Comparison of ENCODE assay signal across 8 cellular contexts in genomic region chr11:47394322-47395224, GRCh38. TPM values are rescaled to one million over a fixed set of nuclear protein-coding genes. Genes with fewer than 3 reads are reported as not detected.
DNase-seq lines count a peak whose midpoint lies in the region; ATAC-seq and TF ChIP-seq lines count a peak whose summit lies in the region.

No MANE protein-coding gene starts in this region.

- peak; percentile 64 for ATAC-seq in GM18907 (IDR thresholded peaks at IDR 0.05; ENCODE audit: unreplicated experiment)

- no peaks in the 10 kb centered on the region for H3K36me3 Mint-ChIP-seq in mesothelial cell of epicardium

- no peak overlapping the region for H3K4me3 Mint-ChIP-seq in mesothelial cell of epicardium

- no peaks in the 10 kb centered on the region for H3K27me3 Mint-ChIP-seq in mesothelial cell of epicardium (ENCODE audit: low read depth)

- H3K27ac ChIP-seq in KOPT-K1 (ENCODE audit: low read depth, low read length, poor library complexity, severe bottlenecking): peak overlapping the region; percentile 85

- TF ChIP-seq CTCF in foreskin fibroblast (IDR thresholded peaks at IDR 0.05; ENCODE audit: low read depth, low read length) (no peak), mesothelial cell of epicardium (IDR thresholded peaks at IDR 0.05; ENCODE audit: unreplicated experiment) (no peak)

- H3K27ac Mint-ChIP-seq in mesothelial cell of epicardium: no peak overlapping the region

- H3K9me3 Mint-ChIP-seq in mesothelial cell of epicardium: no peaks in the 10 kb centered on the region

- no peaks in the 10 kb centered on the region for H3K36me3 ChIP-seq in KOPT-K1 (ENCODE audit: insufficient read depth, low read length)

- H3K4me1 Mint-ChIP-seq in mesothelial cell of epicardium: peaks cover 3% of the 10 kb centered on the region

- DNase-seq in activated T-cell treated with anti-CD3 and anti-CD28 coated beads for 48 hours (ENCODE audit: low read depth) (peak; percentile 55), glomerular endothelial cell (ENCODE audit: extremely low read depth, low read depth, low spot score) (peak; percentile 36), foreskin fibroblast (no peak), kidney glomerular epithelial cell (lab: John Stamatoyannopoulos, UW) (no peak), mesothelial cell of epicardium (ENCODE audit: low spot score in 2 of 2, unreplicated experiment in 2 of 2) (no peak)
- peak in 2 of 3 donors; percentile 37 to 54 for DNase-seq in stimulated activated CD4-positive, alpha-beta T cell treated with anti-CD3 and anti-CD28 coated beads, Interleukin-12 subunit alpha, Interleukin-12 subunit beta, amount 100 ng/mL, for 48 hours (ENCODE audit: low read depth in 2 of 3, low spot score in 1 of 3)

- H3K9me3 ChIP-seq in KOPT-K1 (ENCODE audit: insufficient read depth, low read length, poor library complexity, severe bottlenecking): no peaks in the 10 kb centered on the region

- no peak overlapping the region for H3K4me3 ChIP-seq in foreskin fibroblast (ENCODE audit: low read depth in 1 of 2, low read length in 2 of 2)

RNA-seq across cellular contexts. Expression of gene SLC39A13, which starts 13.8 kb away (rescaled TPM):
- total RNA-seq in glomerular endothelial cell (118 and 133 TPM in 2 replicates), mesothelial cell of epicardium (62.6 to 69.8 TPM (median 69.5 TPM) in 3 replicates)

RNA-seq across cellular contexts. Expression of gene SPI1, which starts 16.2 kb away (rescaled TPM):
- total RNA-seq in glomerular endothelial cell (not detected in 2 replicates), mesothelial cell of epicardium (0.36 to 0.51 TPM in 2 of 3 replicates, not detected in the other)

RNA-seq across cellular contexts. Expression of gene PSMC3, which starts 31.7 kb away (rescaled TPM):
- total RNA-seq in glomerular endothelial cell (143 and 156 TPM in 2 replicates), mesothelial cell of epicardium (88.9 to 97.2 TPM (median 91.7 TPM) in 3 replicates)

RNA-seq across cellular contexts. Expression of gene MYBPC3, which starts 42.1 kb away (rescaled TPM):
- total RNA-seq in glomerular endothelial cell (not detected in 2 replicates), mesothelial cell of epicardium (not detected in 3 replicates)

RNA-seq across cellular contexts. Expression of gene RAPSN, which starts 54.4 kb away (rescaled TPM):
- total RNA-seq in glomerular endothelial cell (not detected in 2 replicates), mesothelial cell of epicardium (0.27 to 0.31 TPM (median 0.31 TPM) in 3 replicates)

Comparison
In these comparisons a context has a peak if more than half of its experiments do, and no peak if none do; other contexts are left out.
1. DNase-seq: peak in activated T-cell treated with anti-CD3 and anti-CD28 coated beads for 48 hours (single experiment), glomerular endothelial cell (single experiment) and stimulated activated CD4-positive, alpha-beta T cell treated with anti-CD3 and anti-CD28 coated beads, Interleukin-12 subunit alpha, Interleukin-12 subunit beta, amount 100 ng/mL, for 48 hours (2 of 3); none in foreskin fibroblast (0 of 2), kidney glomerular epithelial cell (single experiment) and mesothelial cell of epicardium (0 of 2).